In genomic region chr10:45373783-45374450, GRCh38 we compare ENCODE assay signal across 9 cellular contexts. TPM values are rescaled to one million over a fixed set of nuclear protein-coding genes. Genes with fewer than 3 reads are reported as not detected.
DNase-seq lines count a peak whose midpoint lies in the region; ATAC-seq, FAIRE-seq and TF ChIP-seq lines count a peak whose summit lies in the region.
"Had no signal": no experiment of that assay in that cellular context is flagged by ENCODE, and none has a peak within 500 bp of the region (broad histone marks: within the 10 kb centered on the region; RNA-seq: fewer than 3 reads in every experiment).

Gene ALOX5, plus strand, starts transcription at chr10:45374216. Its CDS starts 64 bp downstream, at chr10:45374280.

- H3K4me3 Mint-ChIP-seq in Caco-2 (ENCODE audit: unreplicated experiment) = peak within 1 kb of the TSS; percentile 82

- H3K27me3 ChIP-seq in Caco-2 (replicated peaks; ENCODE audit: control insufficient read depth, insufficient read depth, low read length) = peaks cover 13% of the 10 kb centered on the region
- H3K27me3 ChIP-seq in adrenal gland = peaks cover 22% of the 10 kb centered on the region
- H3K27me3 ChIP-seq in iPS-20b (ENCODE audit: insufficient read depth, low read length) = peaks cover 69% of the 10 kb centered on the region
- peaks cover 3 to 4% of the 10 kb centered on the region in 2 donors for H3K27me3 ChIP-seq in small intestine (ENCODE audit: control insufficient read depth in 2 of 2, insufficient read depth in 2 of 2, low read length in 2 of 2)

- H3K9me3 ChIP-seq in Caco-2 = no peaks in the 10 kb centered on the region
- no peaks in the 10 kb centered on the region for H3K9me3 ChIP-seq in adrenal gland (replicated peaks in 1 of 3)
- H3K9me3 ChIP-seq in iPS-20b (ENCODE audit: insufficient read depth, low read depth, low read length) = no peaks in the 10 kb centered on the region
- no peaks in the 10 kb centered on the region for H3K9me3 ChIP-seq in small intestine (ENCODE audit: control insufficient read depth, low read depth)

- peaks cover 36% of the 10 kb centered on the region for H3K27me3 Mint-ChIP-seq in Caco-2 (ENCODE audit: insufficient read depth, unreplicated experiment)

- no peak for TF ChIP-seq CTCF in Caco-2 (IDR thresholded peaks at IDR 0.05; ENCODE audit: insufficient read depth in 1 of 2, low read depth in 1 of 2, low read length in 1 of 2, severe bottlenecking in 1 of 2, unreplicated experiment in 1 of 2)
- TF ChIP-seq CTCF in adrenal gland (IDR thresholded peaks at IDR 0.05) = no peak

- TF ChIP-seq POLR2A in adrenal gland (IDR thresholded peaks at IDR 0.05) = no peak

- peak within 1 kb of the TSS in 2 of 5 donors; percentile 38 to 49 for H3K27ac ChIP-seq in adrenal gland
- H3K27ac ChIP-seq in iPS-20b (ENCODE audit: low read length) = no peak within 1 kb of the TSS
- H3K27ac ChIP-seq in small intestine (ENCODE audit: low read depth in 1 of 2, low read length in 1 of 2) = peak within 1 kb of the TSS in 1 of 2 donors; percentile 66

- FAIRE-seq in small intestine (lab: Jason Lieb, UNC) = no peak

- H3K27ac Mint-ChIP-seq in Caco-2 (ENCODE audit: unreplicated experiment) = no peak within 1 kb of the TSS

- no peaks in the 10 kb centered on the region for H3K4me1 Mint-ChIP-seq in Caco-2 (ENCODE audit: low read depth, unreplicated experiment)

- POLR2A ChIA-PET in Caco-2 (lab: Charles Lee) = no interaction called here

- 0 to 2% (median 1%) methylated on average over 1 to 60 of the region's 60 CpGs for WGBS in adrenal gland, 4 donors
- 1 to 2% (median 1%) methylated on average over 34 to 60 of the region's 60 CpGs for WGBS in small intestine, 3 donors

- CTCF ChIA-PET in Caco-2 (lab: Charles Lee) = no interaction called here

- H3K36me3 ChIP-seq in Caco-2 (ENCODE audit: control insufficient read depth, insufficient read depth, low read length) (no peaks in the 10 kb centered on the region), adrenal gland (replicated peaks in 1 of 2) (no peaks in the 10 kb centered on the region), iPS-20b (ENCODE audit: insufficient read depth, low read depth, low read length) (no peaks in the 10 kb centered on the region), small intestine (ENCODE audit: control insufficient read depth in 2 of 2, insufficient read depth in 2 of 2, low read length in 2 of 2) (no peaks in the 10 kb centered on the region)

- no peaks in the 10 kb centered on the region for H3K36me3 Mint-ChIP-seq in Caco-2 (ENCODE audit: insufficient read depth, unreplicated experiment)

- ATAC-seq in GM19324 (IDR thresholded peaks at IDR 0.05; ENCODE audit: low FRiP score, unreplicated experiment) = peak; percentile 52
- peak; percentile 39 for ATAC-seq in HG03280 (IDR thresholded peaks at IDR 0.05; ENCODE audit: unreplicated experiment)

- DNase-seq in Caco-2 (peak; percentile 69 to 75), NOMO-1 treated with DMSO at 0.1 percent for 48 hours (lab: John Stamatoyannopoulos, UW; ENCODE audit: unreplicated experiment) (peak; percentile 22), adrenal gland (peak in 6 of 7 donors; percentile 48 to 70 (median 60)), small intestine (peak; percentile 54), cortex of kidney (lab: John Stamatoyannopoulos, UW) (no peak)

- H3K4me3 ChIP-seq in Caco-2 (ENCODE audit: low read depth, low read length) = peak within 1 kb of the TSS; percentile 35
- H3K4me3 ChIP-seq in adrenal gland = peak within 1 kb of the TSS in 3 of 4 donors; percentile 11 to 51 (median 27)
- H3K4me3 ChIP-seq in iPS-20b (ENCODE audit: low read length) = peak within 1 kb of the TSS; percentile 70
- peak within 1 kb of the TSS; percentile 20 to 34 for H3K4me3 ChIP-seq in small intestine (ENCODE audit: low read depth in 1 of 2, low read length in 2 of 2)

- peaks cover 9% of the 10 kb centered on the region for H3K4me1 ChIP-seq in Caco-2
- peaks cover 9 to 16% of the 10 kb centered on the region in 2 donors for H3K4me1 ChIP-seq in adrenal gland (replicated peaks in 1 of 2)
- H3K4me1 ChIP-seq in iPS-20b (ENCODE audit: insufficient read depth, low read length) = 0 out of 2 replicates have a peak, but pooled peaks cover 3% of the 10 kb centered on the region
- no peaks in the 10 kb centered on the region for H3K4me1 ChIP-seq in small intestine (ENCODE audit: control insufficient read depth in 2 of 2, insufficient read depth in 1 of 2, low read depth in 1 of 2, low read length in 1 of 2)

- no peaks in the 10 kb centered on the region for H3K9me3 Mint-ChIP-seq in Caco-2 (ENCODE audit: unreplicated experiment)

- intact Hi-C loops in Caco-2 (cut with micrococcal nuclease; ENCODE audit: unreplicated experiment) = loop anchor here (5.0 to 10.0 kb wide), 2 partner anchors 122 to 369 kb away; partner anchors contain the start of gene ZNF22
- intact Hi-C loops in adrenal gland (cut with DNase I) = no loop called here

- peak within 1 kb of the TSS; percentile 16; the same call in 1 of the 2 replicates for H3K9ac ChIP-seq in iPS-20b (ENCODE audit: low read depth, low read length)

- BruUV-seq in Caco-2 (replicated peaks; lab: Mats Ljungman, UMichigan) = no TSS peak

RNA-seq across cellular contexts. Expression of gene ALOX5, which starts in this region (rescaled TPM):
- not detected in 2 replicates for total RNA-seq in Caco-2 (2022)
- 10 to 100 TPM in 7 of 8 donors, 1 to 10 TPM in 1; 8.8 to 60.0 (median 30.9) TPM for total RNA-seq in adrenal gland
- 10 to 100 TPM in 2 of 3 donors, 1 to 10 TPM in 1; 4.4 to 18.3 (median 15.1) TPM for polyA plus RNA-seq in adrenal gland
- 10 to 100 TPM in 2 of 3 donors, 1 to 10 TPM in 1; 7.4 to 14.6 (median 13.0) TPM for polyA plus RNA-seq in small intestine
- total RNA-seq: NCI-H460 had no signal

Comparison
In these comparisons a context has a peak if more than half of its experiments do, and no peak if none do; other contexts are left out.
1. Peak in DNase-seq and H3K4me3 ChIP-seq in Caco-2; RNA of the gene not detected or under 1 TPM.